In the genomic region with DNA sequence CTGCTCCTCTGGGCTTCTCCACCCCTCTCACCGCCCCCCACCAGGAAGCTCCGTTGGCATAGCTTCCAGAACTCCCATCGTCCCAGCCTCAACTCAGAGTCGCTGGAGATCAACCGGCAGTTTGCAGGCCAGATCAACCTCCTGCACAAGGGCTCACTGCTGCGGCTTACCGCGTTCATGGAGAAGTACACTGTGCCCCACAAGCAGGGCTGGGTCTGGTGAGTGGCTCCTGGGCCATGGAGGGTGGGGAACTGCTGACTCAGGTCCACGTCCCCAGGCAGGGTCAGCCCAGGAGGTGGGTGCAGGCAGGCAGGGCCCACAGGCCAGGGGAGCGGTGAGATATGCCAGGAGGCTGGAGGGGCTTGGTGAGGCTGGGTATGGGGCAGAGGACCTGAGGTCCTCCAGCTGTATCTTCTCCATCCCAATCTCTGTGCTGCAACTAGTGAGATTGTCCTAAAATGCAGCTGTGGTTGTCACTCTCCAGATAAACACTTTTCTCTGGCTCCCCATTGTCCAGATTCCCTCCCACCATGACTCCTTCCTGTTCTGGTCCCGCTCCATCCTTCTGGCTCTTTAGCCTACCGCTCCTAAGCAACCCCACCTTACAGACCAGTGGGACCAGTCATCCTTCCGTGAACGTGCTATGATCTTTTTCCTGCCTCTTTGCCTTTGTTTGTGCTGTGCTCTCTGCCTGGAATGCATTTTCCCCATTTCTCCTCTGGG, we compare ENCODE assay signal across 16 cellular contexts.
"Had no signal": no experiment of that assay in that cellular context is flagged by ENCODE, and none has a peak within 500 bp of the region (broad histone marks: within the 10 kb centered on the region; RNA-seq: fewer than 3 reads in every experiment).

No MANE protein-coding gene starts in this region.

- H3K4me1 ChIP-seq: colonic mucosa, foreskin keratinocyte, lower lobe of right lung, neural progenitor cell, parathyroid adenoma, psoas muscle, testis, transverse colon had no signal

- H2AFZ ChIP-seq: neural progenitor cell, parathyroid adenoma had no signal

- H3K4me2 ChIP-seq: neural progenitor cell, smooth muscle cell had no signal

- H3K4me3 ChIP-seq: colonic mucosa, lower lobe of right lung, neural progenitor cell, psoas muscle, smooth muscle cell, testis, transverse colon had no signal

- ATAC-seq: lower lobe of right lung; natural killer cell treated with Interleukin-12 subunit alpha and Interleukin-12 subunit beta and Interleukin-15 and Interleukin-18, amount 100 ng/mL, for 72 hours; stimulated activated memory B cell treated with anti-CD40 and anti-IgM and Interleukin-4, amounts not matched to agents 10 μg/mL and 1 μg/mL and 100 μg/mL, for 72 hours had no signal

- H3K9me3 ChIP-seq: colonic mucosa, lower lobe of right lung, psoas muscle, testis, transverse colon had no signal

- H3K9ac ChIP-seq: neural progenitor cell, parathyroid adenoma had no signal

- H3K27ac ChIP-seq: colonic mucosa, foreskin keratinocyte, lower lobe of right lung, neural progenitor cell, parathyroid adenoma, psoas muscle, testis, transverse colon had no signal

- DNase-seq: colonic mucosa; foreskin keratinocyte; hippocampal formation; lower lobe of right lung; midbrain; occipital lobe; retina; stimulated activated CD4-positive, alpha-beta T cell treated with anti-CD3 and anti-CD28 coated beads, Interleukin-4, amount 100 ng/mL, for 24 hours; testis; transverse colon had no signal

- H3K36me3 ChIP-seq: colonic mucosa, neural progenitor cell, transverse colon had no signal

- H3K27me3 ChIP-seq: colonic mucosa, foreskin keratinocyte, neural progenitor cell, testis, transverse colon had no signal
